ENCODE assay signal across 19 cellular contexts in genomic region chr2:53314718-53315117, GRCh38.
DNase-seq lines count a peak whose midpoint lies in the region; ATAC-seq, FAIRE-seq and TF ChIP-seq lines count a peak whose summit lies in the region.
"Had no signal": no experiment of that assay in that cellular context is flagged by ENCODE, and none has a peak within 500 bp of the region (broad histone marks: within the 10 kb centered on the region; RNA-seq: fewer than 3 reads in every experiment).

No MANE protein-coding gene starts in this region.

- no peak for ATAC-seq in HG03571 (IDR thresholded peaks at IDR 0.05; ENCODE audit: unreplicated experiment)
- ATAC-seq: HepG2 had no signal

- intact Hi-C loops in OCI-LY7 (cut with micrococcal nuclease; ENCODE audit: unreplicated experiment), result no loop called here

- POLR2A ChIA-PET in OCI-LY7 (lab: Charles Lee), result no interaction called here

- no peak overlapping the region for H2AFZ ChIP-seq in OCI-LY7 (ENCODE audit: low read length)
- H2AFZ ChIP-seq: GM23248 had no signal

- no peaks in the 10 kb centered on the region for H3K9me3 ChIP-seq in OCI-LY7 (ENCODE audit: low read length)
- H3K9me3 ChIP-seq: BE2C, Caco-2 had no signal

- no peak for TF ChIP-seq CTCF in OCI-LY7 (conservative IDR thresholded peaks at IDR 0.05; ENCODE audit: low read length)

- H3K4me3 ChIP-seq in OCI-LY7 (ENCODE audit: low read depth, low read length, poor library complexity, severe bottlenecking), result no peak overlapping the region
- H3K4me3 ChIP-seq: GM23248 had no signal

- FAIRE-seq in H54 (lab: Jason Lieb, UNC), result peak; percentile 6
- FAIRE-seq: A204.1, D721Med, G401.6, GM12891, GM19239, HepG2 had no signal

- H4K20me1 ChIP-seq in OCI-LY7 (ENCODE audit: insufficient read depth, low read length), result no peaks in the 10 kb centered on the region

- no peaks in the 10 kb centered on the region for H3K4me1 ChIP-seq in OCI-LY7 (ENCODE audit: insufficient read depth, low read length, poor library complexity, severe bottlenecking)
- H3K4me1 ChIP-seq: BE2C, Caco-2 had no signal

- no peaks in the 10 kb centered on the region for H3K9me2 ChIP-seq in OCI-LY7 (ENCODE audit: insufficient read depth, low read length)

- H3K79me2 ChIP-seq in OCI-LY7 (ENCODE audit: insufficient read depth, low read depth, low read length), result no peaks in the 10 kb centered on the region

- CTCF ChIA-PET in OCI-LY7 (lab: Charles Lee; ENCODE audit: unreplicated experiment), result no interaction called here

- H3K27ac ChIP-seq in epithelial cell of prostate (peak overlapping the region; percentile 84), OCI-LY7 (ENCODE audit: low read depth, low read length, poor library complexity, severe bottlenecking) (no peak overlapping the region)
- H3K27ac ChIP-seq: GM23248 had no signal

- no TSS peak for BruUV-seq in OCI-LY7 (replicated peaks; lab: Mats Ljungman, UMichigan)

- no peak overlapping the region for H3K4me2 ChIP-seq in OCI-LY7 (ENCODE audit: low read length)

- DNase-seq in H54 (ENCODE audit: insufficient read length, low spot score) (no peak), M059J (ENCODE audit: low read depth) (peak; percentile 4), epithelial cell of prostate (ENCODE audit: low read depth, low spot score) (no peak), OCI-LY7 (ENCODE audit: low spot score) (no peak), medulla oblongata (ENCODE audit: extremely low spot score) (no peak)
- DNase-seq: ACHN; BE2C; C1 segment of cervical spinal cord; Caco-2; CD4-positive, CD25-positive, alpha-beta regulatory T cell; CD8-positive, alpha-beta memory T cell; GM23248 had no signal

- TF ChIP-seq POLR2A in H54 (IDR thresholded peaks at IDR 0.05; ENCODE audit: low read depth, low read length), result no peak

- no peaks in the 10 kb centered on the region for H3K36me3 ChIP-seq in OCI-LY7 (ENCODE audit: insufficient read depth, low read length)
- H3K36me3 ChIP-seq: BE2C had no signal
